ENCODE assay signal across 20 cellular contexts in the genomic region with DNA sequence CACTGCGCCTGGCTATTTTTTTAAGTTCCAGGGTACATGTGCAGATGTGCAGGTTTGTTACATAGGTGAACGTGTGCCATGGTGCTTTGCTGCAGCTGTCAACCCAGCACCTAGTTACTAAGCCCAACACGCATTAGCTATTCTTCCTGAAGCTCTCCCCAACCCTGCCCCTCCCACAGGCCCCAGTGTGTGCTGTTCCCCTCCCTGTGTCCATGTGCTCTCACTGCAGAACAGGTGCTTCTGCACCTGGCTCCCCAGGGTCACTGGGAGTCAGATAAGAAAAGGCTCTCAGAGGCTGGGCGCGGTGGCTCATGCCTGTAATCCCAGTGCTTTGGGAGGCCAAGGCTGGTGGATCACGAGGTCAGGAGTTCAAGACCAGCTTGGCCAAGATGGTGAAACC. TPM values are rescaled to one million over a fixed set of nuclear protein-coding genes. Genes with fewer than 3 reads are reported as not detected.
"Had no signal": no experiment of that assay in that cellular context is flagged by ENCODE, and none has a peak within 500 bp of the region (broad histone marks: within the 10 kb centered on the region; RNA-seq: fewer than 3 reads in every experiment).

No MANE protein-coding gene starts in this region.

- ATAC-seq: foreskin keratinocyte; left cardiac atrium; left ventricle myocardium superior; naive thymus-derived CD4-positive, alpha-beta T cell; psoas muscle; sciatic nerve; stimulated activated naive B cell treated with anti-CD40 and anti-IgM and Interleukin-4, amounts not matched to agents 10 μg/mL and 1 μg/mL and 100 μg/mL, for 72 hours; stimulated activated naive CD8-positive, alpha-beta T cell treated with anti-CD3 and anti-CD28 coated beads, Interleukin-15, amount 100 ng/mL, for 72 hours had no signal

- DNase-seq: effector CD4-positive, alpha-beta T cell; endodermal cell; erythroblast; foreskin keratinocyte; head of caudate nucleus; kidney; left cardiac atrium; left ventricle myocardium superior; mesendoderm; naive thymus-derived CD4-positive, alpha-beta T cell; nephron progenitor cell; psoas muscle; retina; stimulated activated CD4-positive, alpha-beta T cell treated with anti-CD3 and anti-CD28 coated beads, Interleukin-2, amount 100 ng/mL, for 24 hours; stimulated activated CD4-positive, alpha-beta T cell treated with anti-CD3 and anti-CD28 coated beads, Interleukin-4, amount 100 ng/mL, for 4 hours; stimulated activated naive B cell treated with anti-CD40 and anti-IgM and Interleukin-4, amounts not matched to agents 10 μg/mL and 1 μg/mL and 100 μg/mL, for 72 hours; stimulated activated naive CD8-positive, alpha-beta T cell treated with anti-CD3 and anti-CD28 coated beads, Interleukin-15, amount 100 ng/mL, for 72 hours; testis had no signal

RNA-seq across cellular contexts. Expression of a gene that starts 33.9 kb away (rescaled TPM):
- total RNA-seq: hepatocyte had no signal
